Comparison of ENCODE assay signal across 1 cellular context in genomic region chr14:65444230-65444629, GRCh38.
A peak's percentile ranks its signal among the peaks of the same experiment; 100 is the strongest.
TF ChIP-seq lines count a peak whose summit lies in the region.

No MANE protein-coding gene starts in this region.

TF ChIP-seq in GM12878, 131 proteins besides CTCF, POLR2A, EP300 and RAD21 (continued from another document):
- TF ChIP-seq, protein P1, sequence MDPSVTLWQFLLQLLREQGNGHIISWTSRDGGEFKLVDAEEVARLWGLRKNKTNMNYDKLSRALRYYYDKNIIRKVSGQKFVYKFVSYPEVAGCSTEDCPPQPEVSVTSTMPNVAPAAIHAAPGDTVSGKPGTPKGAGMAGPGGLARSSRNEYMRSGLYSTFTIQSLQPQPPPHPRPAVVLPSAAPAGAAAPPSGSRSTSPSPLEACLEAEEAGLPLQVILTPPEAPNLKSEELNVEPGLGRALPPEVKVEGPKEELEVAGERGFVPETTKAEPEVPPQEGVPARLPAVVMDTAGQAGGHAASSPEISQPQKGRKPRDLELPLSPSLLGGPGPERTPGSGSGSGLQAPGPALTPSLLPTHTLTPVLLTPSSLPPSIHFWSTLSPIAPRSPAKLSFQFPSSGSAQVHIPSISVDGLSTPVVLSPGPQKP (IDR thresholded peaks at IDR 0.05; ENCODE audit: low read depth, low read length) = no peak
- TF ChIP-seq MTA2 (IDR thresholded peaks at IDR 0.05; ENCODE audit: low read depth) (no peak), NBN (IDR thresholded peaks at IDR 0.05) (no peak), RELA (IDR thresholded peaks at IDR 0.05; ENCODE audit: borderline replicate concordance, partially characterized antibody) (no peak), NFIC (IDR thresholded peaks at IDR 0.05; ENCODE audit: low read depth, low read length) (peak; percentile 51; the same call in 1 of the 2 replicates), TCF7 (IDR thresholded peaks at IDR 0.05; ENCODE audit: borderline replicate concordance) (peak; percentile 86), PAX8 (IDR thresholded peaks at IDR 0.05) (no peak), KLF5 (IDR thresholded peaks at IDR 0.05; ENCODE audit: partially characterized antibody) (no peak), TCF3 (IDR thresholded peaks at IDR 0.05; ENCODE audit: borderline replicate concordance, insufficient read depth, low read depth, low read length) (no peak), ETV6 (conservative IDR thresholded peaks at IDR 0.05 in 1 of 2, IDR thresholded peaks at IDR 0.05 in 1 of 2; ENCODE audit: borderline replicate concordance in 1 of 2, low read depth in 1 of 2) (peak in 1 of 2 experiments; percentile 54; a peak in 1 of 4 replicates), SMC3 (IDR thresholded peaks at IDR 0.05; ENCODE audit: borderline replicate concordance, low read length) (no peak), SPI1 (IDR thresholded peaks at IDR 0.05; ENCODE audit: borderline replicate concordance, insufficient read depth, low read depth, low read length) (no peak), ZNF687 (IDR thresholded peaks at IDR 0.05) (no peak), FOS (IDR thresholded peaks at IDR 0.05; ENCODE audit: borderline replicate concordance, extremely low read depth, insufficient read length) (no peak), SRF (IDR thresholded peaks at IDR 0.05; ENCODE audit: low read depth in 2 of 2, low read length in 2 of 2) (no peak), ZNF592 (IDR thresholded peaks at IDR 0.05) (no peak), HDGF (IDR thresholded peaks at IDR 0.05) (no peak), SREBF2 (IDR thresholded peaks at IDR 0.05; ENCODE audit: low read length) (no peak), ZBED1 (IDR thresholded peaks at IDR 0.05; ENCODE audit: borderline replicate concordance) (no peak), JUND (IDR thresholded peaks at IDR 0.05; ENCODE audit: low read depth, low read length) (no peak)
- TF ChIP-seq, protein P2, sequence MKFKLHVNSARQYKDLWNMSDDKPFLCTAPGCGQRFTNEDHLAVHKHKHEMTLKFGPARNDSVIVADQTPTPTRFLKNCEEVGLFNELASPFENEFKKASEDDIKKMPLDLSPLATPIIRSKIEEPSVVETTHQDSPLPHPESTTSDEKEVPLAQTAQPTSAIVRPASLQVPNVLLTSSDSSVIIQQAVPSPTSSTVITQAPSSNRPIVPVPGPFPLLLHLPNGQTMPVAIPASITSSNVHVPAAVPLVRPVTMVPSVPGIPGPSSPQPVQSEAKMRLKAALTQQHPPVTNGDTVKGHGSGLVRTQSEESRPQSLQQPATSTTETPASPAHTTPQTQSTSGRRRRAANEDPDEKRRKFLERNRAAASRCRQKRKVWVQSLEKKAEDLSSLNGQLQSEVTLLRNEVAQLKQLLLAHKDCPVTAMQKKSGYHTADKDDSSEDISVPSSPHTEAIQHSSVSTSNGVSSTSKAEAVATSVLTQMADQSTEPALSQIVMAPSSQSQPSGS (IDR thresholded peaks at IDR 0.05; ENCODE audit: low read length) = no peak
- TF ChIP-seq, protein P3, sequence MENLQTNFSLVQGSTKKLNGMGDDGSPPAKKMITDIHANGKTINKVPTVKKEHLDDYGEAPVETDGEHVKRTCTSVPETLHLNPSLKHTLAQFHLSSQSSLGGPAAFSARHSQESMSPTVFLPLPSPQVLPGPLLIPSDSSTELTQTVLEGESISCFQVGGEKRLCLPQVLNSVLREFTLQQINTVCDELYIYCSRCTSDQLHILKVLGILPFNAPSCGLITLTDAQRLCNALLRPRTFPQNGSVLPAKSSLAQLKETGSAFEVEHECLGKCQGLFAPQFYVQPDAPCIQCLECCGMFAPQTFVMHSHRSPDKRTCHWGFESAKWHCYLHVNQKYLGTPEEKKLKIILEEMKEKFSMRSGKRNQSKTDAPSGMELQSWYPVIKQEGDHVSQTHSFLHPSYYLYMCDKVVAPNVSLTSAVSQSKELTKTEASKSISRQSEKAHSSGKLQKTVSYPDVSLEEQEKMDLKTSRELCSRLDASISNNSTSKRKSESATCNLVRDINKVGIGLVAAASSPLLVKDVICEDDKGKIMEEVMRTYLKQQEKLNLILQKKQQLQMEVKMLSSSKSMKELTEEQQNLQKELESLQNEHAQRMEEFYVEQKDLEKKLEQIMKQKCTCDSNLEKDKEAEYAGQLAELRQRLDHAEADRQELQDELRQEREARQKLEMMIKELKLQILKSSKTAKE (IDR thresholded peaks at IDR 0.05; ENCODE audit: low read depth, poor library complexity, severe bottlenecking) = no peak
